Comparison of ENCODE assay signal across 6 cellular contexts in the genomic region with DNA sequence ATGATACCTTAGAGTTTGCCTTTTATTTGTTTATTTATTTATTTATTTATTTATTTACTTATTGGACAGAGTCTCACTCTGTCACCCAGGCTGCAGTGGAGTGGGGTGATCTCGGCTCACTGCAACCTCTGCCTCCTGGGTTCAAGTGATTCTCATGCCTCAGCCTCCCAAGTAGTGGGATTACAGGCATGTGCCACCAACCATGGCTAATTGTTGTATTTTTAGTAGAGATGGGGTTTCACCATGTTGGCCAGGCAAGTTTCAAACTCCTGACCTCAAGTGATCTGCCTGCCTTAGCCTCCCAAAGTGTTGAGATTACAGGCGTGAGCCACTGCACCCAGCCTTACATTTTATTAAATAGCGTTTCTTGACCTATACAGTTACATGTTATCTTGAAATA. TPM values are rescaled to one million over a fixed set of nuclear protein-coding genes. Genes with fewer than 3 reads are reported as not detected.
DNase-seq lines count a peak whose midpoint lies in the region; ATAC-seq, FAIRE-seq and TF ChIP-seq lines count a peak whose summit lies in the region.
"Not testable (repeated sequence)": the region's sequence is repeated elsewhere in the genome, so short reads cannot be mapped to it uniquely, and the experiment has no call there.

No MANE protein-coding gene starts in this region.

- H3K27ac Mint-ChIP-seq in activated naive CD4-positive, alpha-beta T cell treated with anti-CD3 and anti-CD28 coated beads, Interleukin-2, amount 50 U/mL, for 24 hours, result peak overlapping the region; percentile 46
- peak overlapping the region; percentile 85 for H3K27ac Mint-ChIP-seq in memory B cell
- H3K27ac Mint-ChIP-seq in stimulated activated effector memory CD8-positive, alpha-beta T cell treated with anti-CD3 and anti-CD28 coated beads, Interleukin-12 subunit alpha, Interleukin-12 subunit beta, amount 100 ng/mL, for 72 hours, result peak overlapping the region; percentile 59

- peaks cover 17% of the 10 kb centered on the region for H3K36me3 Mint-ChIP-seq in activated naive CD4-positive, alpha-beta T cell treated with anti-CD3 and anti-CD28 coated beads, Interleukin-2, amount 50 U/mL, for 24 hours
- H3K36me3 Mint-ChIP-seq in memory B cell, result peaks cover 22% of the 10 kb centered on the region
- H3K36me3 Mint-ChIP-seq in stimulated activated effector memory CD8-positive, alpha-beta T cell treated with anti-CD3 and anti-CD28 coated beads, Interleukin-12 subunit alpha, Interleukin-12 subunit beta, amount 100 ng/mL, for 72 hours, result peaks cover 40% of the 10 kb centered on the region

- H3K27me3 ChIP-seq in GM06990 (replicated peaks; ENCODE audit: control insufficient read depth, insufficient read depth, low read length); SJCRH30: not testable (repeated sequence)

- peak; percentile 47 for FAIRE-seq in GM19239 (lab: Jason Lieb, UNC)

- DNase-seq in GM06990 (ENCODE audit: extremely low read depth, insufficient read length), result peak; percentile 18
- DNase-seq in GM19239 (ENCODE audit: insufficient read length, low spot score); memory B cell (ENCODE audit: low spot score in 2 of 2); stimulated activated effector memory CD8-positive, alpha-beta T cell treated with anti-CD3 and anti-CD28 coated beads, Interleukin-12 subunit alpha, Interleukin-12 subunit beta, amount 100 ng/mL, for 72 hours (ENCODE audit: low spot score in 2 of 2): not testable (repeated sequence)
- DNase-seq in SJCRH30, result peak; percentile 7 to 26

- H3K9me3 Mint-ChIP-seq in activated naive CD4-positive, alpha-beta T cell treated with anti-CD3 and anti-CD28 coated beads, Interleukin-2, amount 50 U/mL, for 24 hours; memory B cell; stimulated activated effector memory CD8-positive, alpha-beta T cell treated with anti-CD3 and anti-CD28 coated beads, Interleukin-12 subunit alpha, Interleukin-12 subunit beta, amount 100 ng/mL, for 72 hours: not testable (repeated sequence)

- H3K4me1 ChIP-seq in SJCRH30, result peaks cover 11% of the 10 kb centered on the region; the same call in 1 of the 2 replicates

- H3K4me1 Mint-ChIP-seq in activated naive CD4-positive, alpha-beta T cell treated with anti-CD3 and anti-CD28 coated beads, Interleukin-2, amount 50 U/mL, for 24 hours, result peaks cover 76% of the 10 kb centered on the region
- peaks cover 51% of the 10 kb centered on the region for H3K4me1 Mint-ChIP-seq in memory B cell
- H3K4me1 Mint-ChIP-seq in stimulated activated effector memory CD8-positive, alpha-beta T cell treated with anti-CD3 and anti-CD28 coated beads, Interleukin-12 subunit alpha, Interleukin-12 subunit beta, amount 100 ng/mL, for 72 hours, result peaks cover 54% of the 10 kb centered on the region

- not testable (repeated sequence) for H3K9me3 ChIP-seq in SJCRH30 (replicated peaks)

- H3K27ac ChIP-seq in SJCRH30, result 0 out of 2 replicates have a peak overlapping the region, but pooled peaks have one; percentile 15

- not testable (repeated sequence) for ATAC-seq in memory B cell (ENCODE audit: low read depth); stimulated activated effector memory CD8-positive, alpha-beta T cell treated with anti-CD3 and anti-CD28 coated beads, Interleukin-12 subunit alpha, Interleukin-12 subunit beta, amount 100 ng/mL, for 72 hours

- H3K27me3 Mint-ChIP-seq in activated naive CD4-positive, alpha-beta T cell treated with anti-CD3 and anti-CD28 coated beads, Interleukin-2, amount 50 U/mL, for 24 hours; memory B cell: not testable (repeated sequence)

- TF ChIP-seq CTCF in GM06990 (IDR thresholded peaks at IDR 0.05; ENCODE audit: insufficient read depth, low read length, poor library complexity, severe bottlenecking), result not testable (repeated sequence)

- H3K36me3 ChIP-seq in GM06990 (ENCODE audit: control insufficient read depth, insufficient read depth, low read length); SJCRH30: not testable (repeated sequence)

- H3K4me3 ChIP-seq in GM06990 (replicated peaks; ENCODE audit: low read depth, low read length); SJCRH30: not testable (repeated sequence)

- H3K4me3 Mint-ChIP-seq in activated naive CD4-positive, alpha-beta T cell treated with anti-CD3 and anti-CD28 coated beads, Interleukin-2, amount 50 U/mL, for 24 hours; memory B cell; stimulated activated effector memory CD8-positive, alpha-beta T cell treated with anti-CD3 and anti-CD28 coated beads, Interleukin-12 subunit alpha, Interleukin-12 subunit beta, amount 100 ng/mL, for 72 hours: not testable (repeated sequence)

RNA-seq across cellular contexts. Expression of gene USP3, which starts 30.5 kb away (rescaled TPM):
- total RNA-seq in SJCRH30 (2014; rRNA removed; shearing (Covaris generic)), result 36.9 and 42.0 TPM in 2 replicates
